Comparison of ENCODE assay signal across 8 cellular contexts in the genomic region with DNA sequence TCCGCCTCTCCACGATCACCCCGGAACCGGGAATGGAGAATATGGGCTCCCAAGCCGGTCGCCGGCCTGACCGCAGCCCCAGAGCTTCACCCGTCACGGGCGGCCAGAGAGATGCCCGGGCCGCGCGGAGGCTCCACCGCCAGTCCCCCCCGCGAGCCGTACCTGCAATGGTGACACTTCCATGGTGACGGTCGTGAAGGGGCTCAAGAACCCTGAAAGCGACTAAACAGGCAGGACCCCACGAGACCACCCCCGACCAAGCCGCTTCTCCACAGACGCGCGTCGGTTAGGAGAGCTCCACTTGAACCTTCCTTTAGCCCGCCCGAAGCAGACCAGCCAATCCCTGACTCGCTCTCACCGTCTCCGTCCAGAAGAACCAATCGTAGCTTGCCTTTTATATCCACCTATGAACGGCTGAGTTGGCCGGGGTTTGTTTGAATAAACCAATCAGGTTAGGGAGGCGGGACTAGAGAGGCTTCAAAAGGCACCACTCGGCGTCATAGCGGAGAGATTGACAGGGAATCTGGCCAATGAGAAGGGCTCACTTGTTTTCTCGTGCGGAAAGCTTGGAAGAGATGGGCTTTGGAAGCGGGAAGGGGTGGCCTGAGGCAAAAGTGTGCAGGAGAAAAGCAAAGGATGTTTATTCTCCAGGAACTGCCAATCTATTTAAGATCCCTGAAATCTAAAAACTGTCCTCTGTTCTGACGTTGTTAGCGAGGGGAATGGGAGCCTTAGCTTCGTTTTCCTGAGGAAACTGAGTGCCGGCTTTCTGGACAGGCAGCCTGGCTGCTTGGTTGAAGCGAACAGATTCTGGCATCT. TPM values are rescaled to one million over a fixed set of nuclear protein-coding genes. Genes with fewer than 3 reads are reported as not detected.
A peak's percentile ranks its signal among the peaks of the same experiment; 100 is the strongest.
DNase-seq lines count a peak whose midpoint lies in the region; ATAC-seq and TF ChIP-seq lines count a peak whose summit lies in the region.

A gene with protein sequence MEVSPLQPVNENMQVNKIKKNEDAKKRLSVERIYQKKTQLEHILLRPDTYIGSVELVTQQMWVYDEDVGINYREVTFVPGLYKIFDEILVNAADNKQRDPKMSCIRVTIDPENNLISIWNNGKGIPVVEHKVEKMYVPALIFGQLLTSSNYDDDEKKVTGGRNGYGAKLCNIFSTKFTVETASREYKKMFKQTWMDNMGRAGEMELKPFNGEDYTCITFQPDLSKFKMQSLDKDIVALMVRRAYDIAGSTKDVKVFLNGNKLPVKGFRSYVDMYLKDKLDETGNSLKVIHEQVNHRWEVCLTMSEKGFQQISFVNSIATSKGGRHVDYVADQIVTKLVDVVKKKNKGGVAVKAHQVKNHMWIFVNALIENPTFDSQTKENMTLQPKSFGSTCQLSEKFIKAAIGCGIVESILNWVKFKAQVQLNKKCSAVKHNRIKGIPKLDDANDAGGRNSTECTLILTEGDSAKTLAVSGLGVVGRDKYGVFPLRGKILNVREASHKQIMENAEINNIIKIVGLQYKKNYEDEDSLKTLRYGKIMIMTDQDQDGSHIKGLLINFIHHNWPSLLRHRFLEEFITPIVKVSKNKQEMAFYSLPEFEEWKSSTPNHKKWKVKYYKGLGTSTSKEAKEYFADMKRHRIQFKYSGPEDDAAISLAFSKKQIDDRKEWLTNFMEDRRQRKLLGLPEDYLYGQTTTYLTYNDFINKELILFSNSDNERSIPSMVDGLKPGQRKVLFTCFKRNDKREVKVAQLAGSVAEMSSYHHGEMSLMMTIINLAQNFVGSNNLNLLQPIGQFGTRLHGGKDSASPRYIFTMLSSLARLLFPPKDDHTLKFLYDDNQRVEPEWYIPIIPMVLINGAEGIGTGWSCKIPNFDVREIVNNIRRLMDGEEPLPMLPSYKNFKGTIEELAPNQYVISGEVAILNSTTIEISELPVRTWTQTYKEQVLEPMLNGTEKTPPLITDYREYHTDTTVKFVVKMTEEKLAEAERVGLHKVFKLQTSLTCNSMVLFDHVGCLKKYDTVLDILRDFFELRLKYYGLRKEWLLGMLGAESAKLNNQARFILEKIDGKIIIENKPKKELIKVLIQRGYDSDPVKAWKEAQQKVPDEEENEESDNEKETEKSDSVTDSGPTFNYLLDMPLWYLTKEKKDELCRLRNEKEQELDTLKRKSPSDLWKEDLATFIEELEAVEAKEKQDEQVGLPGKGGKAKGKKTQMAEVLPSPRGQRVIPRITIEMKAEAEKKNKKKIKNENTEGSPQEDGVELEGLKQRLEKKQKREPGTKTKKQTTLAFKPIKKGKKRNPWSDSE (N-terminal part only) (minus strand): TSS at position 288 of the 819 bp plus-strand sequence. CDS start 105 bp downstream, at position 183.

- no peaks in the 10 kb centered on the region for H3K36me3 ChIP-seq in left lung

- no peak for TF ChIP-seq CTCF in left lung (IDR thresholded peaks at IDR 0.05)

- DNase-seq in CD1c-positive myeloid dendritic cell (ENCODE audit: extremely low spot score) (peak; percentile 100), NCI-H748 treated with DMSO at 0.1 percent for 48 hours (lab: John Stamatoyannopoulos, UW) (peak; percentile 100), dermis blood vessel endothelial cell (peak; percentile 100), left lung (peak; percentile 83 to 94)
- peak; percentile 91 for DNase-seq in activated CD4-positive, alpha-beta T cell treated with anti-CD3 and anti-CD28 coated beads, Interleukin-2, amount 50 U/mL, for 1 hour
- DNase-seq in stimulated activated CD4-positive, alpha-beta T cell treated with anti-CD3 and anti-CD28 coated beads, Interleukin-2, amount 100 ng/mL, for 4 hours (ENCODE audit: low read depth), result peak; percentile 89

- peaks cover 3 to 49% of the 10 kb centered on the region in 2 donors for H3K4me1 ChIP-seq in left lung

- intact Hi-C loops in left lung (cut with DNase I), result no loop called here

- H3K27me3 ChIP-seq in left lung, result no peaks in the 10 kb centered on the region

- H3K27ac ChIP-seq in left lung, result peak within 1 kb of the TSS; percentile 42 to 63

- no peaks in the 10 kb centered on the region for H3K9me3 ChIP-seq in left lung

- ATAC-seq in GM19397 (IDR thresholded peaks at IDR 0.05; ENCODE audit: unreplicated experiment) (peak; percentile 94), HG03565 (IDR thresholded peaks at IDR 0.05; ENCODE audit: unreplicated experiment) (peak; percentile 94), left lung (peak; percentile 96)

- peak within 1 kb of the TSS; percentile 53 to 73 for H3K4me3 ChIP-seq in left lung

RNA-seq across cellular contexts. Expression of the gene that starts here (rescaled TPM):
- total RNA-seq in dermis blood vessel endothelial cell (39.3 and 152 TPM in 2 replicates), left lung (10 to 100 TPM; 18.1 to 40.0 TPM)

Comparison
In these comparisons a context has a peak if more than half of its experiments do, and no peak if none do; other contexts are left out.
1. Peak in every context shown above with its lines: DNase-seq, ATAC-seq, H3K4me3 ChIP-seq and H3K27ac ChIP-seq.